ENCODE assay signal across 13 cellular contexts in the genomic region with DNA sequence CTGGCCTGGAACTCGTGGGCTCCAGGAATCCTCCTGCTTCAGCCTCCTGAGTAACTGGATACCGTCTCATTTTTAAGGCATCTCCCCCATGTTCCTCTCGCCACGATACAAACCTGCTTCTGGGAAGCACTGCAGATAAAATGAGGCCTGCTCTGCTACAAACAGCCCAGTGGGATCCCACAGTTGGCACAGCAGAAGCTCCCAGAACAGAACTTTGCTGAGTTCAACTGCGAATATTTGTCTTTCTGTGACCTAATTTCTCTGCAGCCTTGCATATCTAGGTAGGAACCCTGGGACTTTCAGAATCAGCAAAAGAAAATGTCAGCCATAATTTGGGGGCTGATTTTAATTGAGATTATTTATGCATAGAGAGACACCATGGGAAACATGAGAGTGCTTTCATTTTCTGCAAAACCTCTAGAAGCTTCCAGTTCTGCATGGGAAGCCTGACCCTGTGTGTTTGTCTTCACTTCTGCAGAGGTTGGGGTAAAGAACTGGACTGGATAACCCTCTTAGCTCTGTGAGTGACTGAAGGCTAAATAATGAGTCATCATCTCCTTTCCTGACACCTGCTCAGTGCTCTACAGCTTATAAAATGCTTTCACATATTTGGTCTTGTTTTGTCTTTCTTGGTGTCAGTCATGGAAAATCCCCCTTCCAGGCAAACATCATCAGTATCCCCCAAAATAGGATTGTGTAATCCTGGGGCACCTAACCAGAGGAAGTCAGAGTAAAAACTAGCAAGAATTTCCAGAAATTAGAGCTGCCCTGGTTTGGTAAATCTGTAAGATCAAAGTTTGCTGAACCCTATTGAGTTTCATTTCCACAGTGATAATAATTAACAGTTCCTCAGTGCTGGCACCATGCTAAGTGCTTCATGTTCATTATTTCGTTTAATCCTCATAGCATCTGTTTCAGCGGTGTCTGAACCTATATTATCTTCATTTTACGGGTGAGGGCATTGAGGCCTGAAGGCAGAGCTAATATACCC.
A peak's percentile ranks its signal among the peaks of the same experiment; 100 is the strongest.
DNase-seq lines count a peak whose midpoint lies in the region; ATAC-seq, FAIRE-seq and TF ChIP-seq lines count a peak whose summit lies in the region.
"Had no signal": no experiment of that assay in that cellular context is flagged by ENCODE, and none has a peak within 500 bp of the region (broad histone marks: within the 10 kb centered on the region; RNA-seq: fewer than 3 reads in every experiment).

No MANE protein-coding gene starts in this region.

- H3K9me2 ChIP-seq in MM.1S (replicated peaks; ENCODE audit: insufficient read depth, low read length) = no peaks in the 10 kb centered on the region

- H3K36me3 ChIP-seq in MM.1S (replicated peaks; ENCODE audit: insufficient read depth, low read length) (no peaks in the 10 kb centered on the region), esophagus squamous epithelium (no peaks in the 10 kb centered on the region)

- peak overlapping the region; percentile 10; the same call in 1 of the 2 replicates for H3K27ac ChIP-seq in MM.1S (ENCODE audit: low read length)
- H3K27ac ChIP-seq in esophagus squamous epithelium = no peak overlapping the region

- H3K4me2 ChIP-seq in MM.1S (ENCODE audit: low read depth, low read length) = 0 out of 2 replicates have a peak overlapping the region, but pooled peaks have one; percentile 9

- no peak for FAIRE-seq in GM12892 (lab: Jason Lieb, UNC)
- FAIRE-seq: frontal cortex had no signal

- peak; percentile 8 for DNase-seq in COLO668 (lab: John Stamatoyannopoulos, UW; ENCODE audit: unreplicated experiment)
- DNase-seq in MM.1S = peak; percentile 29
- DNase-seq in cortex of kidney (lab: John Stamatoyannopoulos, UW) = no peak
- no peak for DNase-seq in NK-92 treated with Interleukin-12 subunit alpha and Interleukin-12 subunit beta, amount 100 ng/mL, for 24 hours (lab: John Stamatoyannopoulos, UW)
- no peak for DNase-seq in esophagus squamous epithelium (lab: John Stamatoyannopoulos, UW)
- no peak for DNase-seq in GM12892 (ENCODE audit: insufficient read length)
- DNase-seq: activated T-cell treated with anti-CD3 and anti-CD28 coated beads, Interleukin-2, amount 50 U/mL, for 1 hour; AML-193; NCI-H526; substantia nigra had no signal

- no peak for TF ChIP-seq CTCF in MM.1S (IDR thresholded peaks at IDR 0.05; ENCODE audit: low read length)
- no peak for TF ChIP-seq CTCF in esophagus squamous epithelium (IDR thresholded peaks at IDR 0.05)

- no peak overlapping the region for H2AFZ ChIP-seq in MM.1S (ENCODE audit: low read length)

- peak; percentile 48 for ATAC-seq in GM19324 (IDR thresholded peaks at IDR 0.05; ENCODE audit: low FRiP score, unreplicated experiment)
- peak; percentile 86 for ATAC-seq in HG02884 (IDR thresholded peaks at IDR 0.05; ENCODE audit: unreplicated experiment)

- no peaks in the 10 kb centered on the region for H3K27me3 ChIP-seq in MM.1S (replicated peaks; ENCODE audit: insufficient read depth, low read length)
- H3K27me3 ChIP-seq in esophagus squamous epithelium = no peaks in the 10 kb centered on the region

- no peaks in the 10 kb centered on the region for H3K4me1 ChIP-seq in MM.1S (ENCODE audit: low read length)
- H3K4me1 ChIP-seq in esophagus squamous epithelium = no peaks in the 10 kb centered on the region

- intact Hi-C loops in esophagus squamous epithelium (cut with DNase I) = no loop called here

- H3K4me3 ChIP-seq in MM.1S (ENCODE audit: low read length) = no peak overlapping the region
- H3K4me3 ChIP-seq in esophagus squamous epithelium = no peak overlapping the region

- H3K9ac ChIP-seq in MM.1S (ENCODE audit: low read length) = no peak overlapping the region

- no peaks in the 10 kb centered on the region for H3K79me2 ChIP-seq in MM.1S (ENCODE audit: low read length)

- no peaks in the 10 kb centered on the region for H3F3A ChIP-seq in MM.1S (ENCODE audit: insufficient read depth, low read length)

- WGBS in esophagus squamous epithelium, 2 donors = 68 to 69% methylated on average over 8 of the region's 8 CpGs

- no peaks in the 10 kb centered on the region for H3K9me3 ChIP-seq in MM.1S (replicated peaks; ENCODE audit: insufficient read depth, low read length)
- H3K9me3 ChIP-seq in esophagus squamous epithelium = peaks cover 0 to 14% (median 0%) of the 10 kb centered on the region in 3 donors

- no peaks in the 10 kb centered on the region for H4K20me1 ChIP-seq in MM.1S (ENCODE audit: insufficient read depth, low read length)

- no peak for TF ChIP-seq POLR2A in esophagus squamous epithelium (IDR thresholded peaks at IDR 0.05)
- TF ChIP-seq POLR2A in GM12892 (IDR thresholded peaks at IDR 0.05; ENCODE audit: low read depth, low read length) = no peak

Comparison
In these comparisons a context has a peak if more than half of its experiments do, and no peak if none do; other contexts are left out.
1. DNase-seq: peak in COLO668 (single experiment) and MM.1S (single experiment); none in cortex of kidney (single experiment), NK-92 treated with Interleukin-12 subunit alpha and Interleukin-12 subunit beta, amount 100 ng/mL, for 24 hours (single experiment), esophagus squamous epithelium (single experiment) and GM12892 (single experiment).